8 cellular contexts compared by ENCODE assay signal in the genomic region with DNA sequence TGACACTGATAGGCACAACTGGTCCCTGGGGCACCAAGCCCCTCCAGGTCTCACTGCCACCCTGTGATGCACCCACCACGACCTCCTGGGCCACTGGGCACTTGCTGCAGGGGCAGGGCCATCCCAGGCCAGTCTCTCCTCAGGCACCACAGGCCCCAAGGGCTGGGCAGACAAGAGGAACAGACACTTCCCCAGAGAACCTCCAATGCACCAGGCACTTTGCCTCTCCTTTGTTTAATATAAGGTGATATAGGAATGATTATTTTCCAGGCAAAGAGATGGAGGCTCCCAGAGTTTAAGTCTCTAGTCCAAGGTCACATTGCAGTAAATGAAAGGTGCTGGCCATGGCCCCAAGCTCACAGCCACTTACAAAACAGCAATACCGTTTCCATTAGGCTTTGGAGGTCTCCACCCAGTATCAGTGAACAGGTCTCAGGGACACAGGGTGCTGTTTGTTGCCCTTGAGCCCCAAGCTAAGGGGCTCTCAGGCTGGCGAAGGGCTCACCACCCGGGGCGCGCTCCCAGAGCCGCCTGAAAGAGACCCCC. TPM values are rescaled to one million over a fixed set of nuclear protein-coding genes. Genes with fewer than 3 reads are reported as not detected.
DNase-seq lines count a peak whose midpoint lies in the region; ATAC-seq and TF ChIP-seq lines count a peak whose summit lies in the region.

No MANE protein-coding gene starts in this region.

- in situ Hi-C loops in KBM-7 (cut with MboI; ENCODE audit: low pct_unique_long_range_greater_than_20kb, low sequenced_read_pairs), result no loop called here

- H3K27me3 ChIP-seq in PC-9 (ENCODE audit: insufficient read depth, low read depth), result no peaks in the 10 kb centered on the region

- 0 out of 2 replicates have a peak overlapping the region, but pooled peaks have one; percentile 49 for H2AFZ ChIP-seq in PC-9

- peaks cover 48% of the 10 kb centered on the region for H3K4me1 ChIP-seq in PC-9 (replicated peaks; ENCODE audit: insufficient read depth)

- CTCF ChIA-PET in PC-9 (lab: Charles Lee), result no interaction called here

- peaks cover 9% of the 10 kb centered on the region for H4K20me1 ChIP-seq in PC-9 (ENCODE audit: insufficient read depth)

- no TSS peak for BruUV-seq in PC-9 (replicated peaks; lab: Mats Ljungman, UMichigan)

- H3K9me2 ChIP-seq in PC-9 (ENCODE audit: insufficient read depth), result no peaks in the 10 kb centered on the region

- no peaks in the 10 kb centered on the region for H3K36me3 ChIP-seq in PC-9 (ENCODE audit: low read depth)

- POLR2A ChIA-PET in PC-9 (lab: Charles Lee; ENCODE audit: unreplicated experiment), result no interaction called here

- peak overlapping the region; percentile 54; the same call in 1 of the 2 replicates for H3K4me3 ChIP-seq in PC-9
- H3K4me3 ChIP-seq in fibroblast of the aortic adventitia (ENCODE audit: low read depth, low read length), result peak overlapping the region; percentile 13

- peak overlapping the region; percentile 92 for H3K4me2 ChIP-seq in PC-9

- H3K27ac ChIP-seq in PC-9, result no peak overlapping the region

- ATAC-seq in GM19395 (IDR thresholded peaks at IDR 0.05; ENCODE audit: unreplicated experiment) (peak; percentile 2), sciatic nerve (no peak), HG02973 (IDR thresholded peaks at IDR 0.05; ENCODE audit: unreplicated experiment) (no peak)

- TF ChIP-seq CTCF in PC-9 (conservative IDR thresholded peaks at IDR 0.05) (no peak), fibroblast of the aortic adventitia (IDR thresholded peaks at IDR 0.05; ENCODE audit: insufficient read depth, low read length) (no peak)

- no peaks in the 10 kb centered on the region for H3K9me3 ChIP-seq in PC-9 (ENCODE audit: insufficient read depth, low read depth)

- peaks cover 22% of the 10 kb centered on the region for H3K79me2 ChIP-seq in PC-9 (ENCODE audit: low read depth)

- intact Hi-C loops in PC-9 (cut with micrococcal nuclease; ENCODE audit: unreplicated experiment) (loop anchor here (1.0 kb wide), 2 partner anchors 15 to 42 kb away; a partner anchor contains a TSS), sciatic nerve (cut with DNase I) (loop anchor here (2.0 kb wide), 1 partner anchor 37 kb away; no protein-coding TSS in a partner anchor)

- peaks cover 10% of the 10 kb centered on the region; the same call in 1 of the 2 replicates for H3F3A ChIP-seq in PC-9 (ENCODE audit: insufficient read depth, low read depth)

- DNase-seq in PC-9 (no peak), fibroblast of the aortic adventitia (ENCODE audit: low read depth) (no peak), sciatic nerve (ENCODE audit: low spot score) (peak; percentile 59), anterior cingulate cortex (lab: John Stamatoyannopoulos, UW) (no peak), KBM-7 (no peak), pons (ENCODE audit: low spot score) (no peak)

RNA-seq across cellular contexts. Expression of a gene that starts 4.5 kb away (rescaled TPM):
- total RNA-seq in PC-9 (2021), result 13.2 and 15.1 TPM in 2 replicates
- total RNA-seq in fibroblast of the aortic adventitia (ENCODE audit: low replicate concordance), result 17.3 and 73.8 TPM in 2 replicates
- 190 TPM for total RNA-seq in sciatic nerve

RNA-seq across cellular contexts. Expression of a gene that starts 14.6 kb away (rescaled TPM):
- total RNA-seq in PC-9 (2021), result 6.5 and 7.6 TPM in 2 replicates
- 1.9 and 3.8 TPM in 2 replicates for total RNA-seq in fibroblast of the aortic adventitia (ENCODE audit: low replicate concordance)
- total RNA-seq in sciatic nerve, result 63.7 TPM

RNA-seq across cellular contexts. Expression of a gene that starts 26.6 kb away (rescaled TPM):
- 22.4 and 29.9 TPM in 2 replicates for total RNA-seq in PC-9 (2021)
- 4.4 and 16.6 TPM in 2 replicates for total RNA-seq in fibroblast of the aortic adventitia (ENCODE audit: low replicate concordance)
- total RNA-seq in sciatic nerve, result 24.9 TPM
